In genomic region chrX:107805179-107805578, GRCh38 we compare ENCODE assay signal across 21 cellular contexts. TPM values are rescaled to one million over a fixed set of nuclear protein-coding genes. Genes with fewer than 3 reads are reported as not detected.
"Had no signal": no experiment of that assay in that cellular context is flagged by ENCODE, and none has a peak within 500 bp of the region (broad histone marks: within the 10 kb centered on the region; RNA-seq: fewer than 3 reads in every experiment).

No MANE protein-coding gene starts in this region.

- H3K4me1 ChIP-seq: SJSA1 had no signal

- H3K4me3 ChIP-seq: MG63, SJSA1, SK-N-MC had no signal

- H3K27me3 ChIP-seq: MG63, SJSA1 had no signal

- H3K36me3 ChIP-seq: MG63, SJSA1 had no signal

- H3K9me3 ChIP-seq: MG63, SJSA1 had no signal

- DNase-seq: Karpas-422, KG1, MG63, NCI-H1092, NCI-H1417 treated with DMSO at 0.1 percent for 48 hours, NCI-H146, NCI-H1694 treated with DMSO at 0.1 percent for 48 hours, NCI-H1930, NCI-H2081, NCI-H2107, NCI-H2171 treated with DMSO at 0.1 percent for 48 hours, NCI-H446 treated with DMSO at 0.1 percent for 48 hours, NCI-H510A treated with DMSO at 0.1 percent for 48 hours, NCI-H774, Right ventricle myocardium superior, SIG-M5 had no signal

- FAIRE-seq: RCC 7860 had no signal

- H3K27ac ChIP-seq: SJSA1, SK-N-MC had no signal

RNA-seq across cellular contexts. Expression of gene NCBP2L, which starts 27.6 kb away (rescaled TPM):
- total RNA-seq: HT-29; Right ventricle myocardium superior; SJSA1; T-helper 1 cell treated with Interleukin-12 subunit alpha and Interleukin-12 subunit beta and Interleukin-4 antibody, amounts not matched to agents 30 ng/mL and 1 ng/mL, for 36 hours had no signal
